Comparison of ENCODE assay signal across 25 cellular contexts in the genomic region with DNA sequence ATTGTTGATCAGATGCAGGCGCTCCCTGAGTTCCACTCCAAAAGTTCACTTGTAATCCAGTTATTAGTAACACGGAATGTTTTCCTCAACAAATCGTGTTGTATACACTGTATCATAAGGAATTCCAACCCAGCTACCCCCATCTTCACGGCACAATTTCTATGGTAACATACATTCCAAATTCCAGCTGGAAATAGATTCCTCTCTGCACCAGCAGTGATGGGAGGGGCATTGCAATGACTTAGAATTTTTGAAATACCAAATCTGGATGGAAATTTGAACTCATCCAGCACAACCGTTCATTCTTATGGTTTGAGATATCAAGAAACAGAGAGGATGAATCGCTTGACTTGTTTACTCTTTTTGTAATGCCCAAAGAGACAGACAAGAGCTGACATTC. TPM values are rescaled to one million over a fixed set of nuclear protein-coding genes. Genes with fewer than 3 reads are reported as not detected.
DNase-seq lines count a peak whose midpoint lies in the region; ATAC-seq and TF ChIP-seq lines count a peak whose summit lies in the region.
"Had no signal": no experiment of that assay in that cellular context is flagged by ENCODE, and none has a peak within 500 bp of the region (broad histone marks: within the 10 kb centered on the region; RNA-seq: fewer than 3 reads in every experiment).

No MANE protein-coding gene starts in this region.

- H3K18ac ChIP-seq in mesenchymal stem cell (ENCODE audit: low read depth in 1 of 2, low read length in 2 of 2) = no peak overlapping the region

- H2BK15ac ChIP-seq in mesenchymal stem cell (ENCODE audit: low read depth, poor library complexity, severe bottlenecking) = no peak overlapping the region

- no peak overlapping the region for H2BK120ac ChIP-seq in mesenchymal stem cell (ENCODE audit: low read depth, low read length)

- TF ChIP-seq CTCF in AG04449 (IDR thresholded peaks at IDR 0.05; ENCODE audit: insufficient read depth, low read length, missing control alignments) (no peak), astrocyte of the spinal cord (IDR thresholded peaks at IDR 0.05; ENCODE audit: low read depth, low read length) (no peak)

- CTCF ChIA-PET in AG04449 (lab: Yijun Ruan, JAX) = interaction anchor here (0.9 to 5.0 kb wide), 6 partner anchors 12 to 207 kb away, joined by 3 to 29 read pairs (median 3); no protein-coding TSS in a partner anchor

- peak overlapping the region; percentile 84 for H3K27ac ChIP-seq in mesenchymal stem cell (ENCODE audit: low read length, poor library complexity, severe bottlenecking)
- H3K27ac ChIP-seq in effector memory CD4-positive, alpha-beta T cell (ENCODE audit: insufficient read depth, low read length, poor library complexity, severe bottlenecking) = no peak overlapping the region
- H3K27ac ChIP-seq: breast epithelium, C4-2B had no signal

- H3K4me1 Mint-ChIP-seq in T-helper 17 cell = peaks cover 4% of the 10 kb centered on the region

- H4K91ac ChIP-seq in mesenchymal stem cell (ENCODE audit: low read length) = no peak overlapping the region

- WGBS in mesenchymal stem cell = 65% methylated on average over 5 of the region's 6 CpGs

- peak overlapping the region; percentile 75 for H2AK5ac ChIP-seq in mesenchymal stem cell (ENCODE audit: low read length, severe bottlenecking)

- H3K27ac Mint-ChIP-seq in T-helper 17 cell = no peak overlapping the region
- H3K27ac Mint-ChIP-seq: activated CD4-positive, alpha-beta memory T cell treated with anti-CD3 and anti-CD28 coated beads for 36 hours; activated naive CD8-positive, alpha-beta T cell treated with anti-CD3 and anti-CD28 coated beads, Interleukin-2, amount 10 ng/mL, durations not matched to agents 7 days and 5 days; type B pancreatic cell had no signal

- H3K9ac ChIP-seq in mesenchymal stem cell (ENCODE audit: low read length) = no peak overlapping the region

- POLR2A ChIA-PET in AG04449 (lab: Yijun Ruan, JAX) = interaction anchor here (0.6 to 0.8 kb wide), 2 partner anchors 13 to 38 kb away, joined by 3 read pairs; no protein-coding TSS in a partner anchor

- peaks cover 4% of the 10 kb centered on the region for H3K79me1 ChIP-seq in mesenchymal stem cell (replicated peaks; ENCODE audit: low read length, poor library complexity, severe bottlenecking)

- H2BK12ac ChIP-seq in mesenchymal stem cell (ENCODE audit: low read length in 2 of 2) = no peak overlapping the region

- no peak overlapping the region for H3K4ac ChIP-seq in mesenchymal stem cell (ENCODE audit: low read depth in 1 of 2, low read length in 2 of 2)

- DNase-seq in AG04449 (ENCODE audit: low read depth, low spot score) = peak; percentile 61
- peak; percentile 39 for DNase-seq in HCEC 1CT
- DNase-seq in astrocyte of the spinal cord (ENCODE audit: low read depth, low spot score) = peak; percentile 41
- DNase-seq in mesenchymal stem cell = peak; percentile 56
- DNase-seq in T-helper 17 cell = no peak
- no peak for DNase-seq in NCI-H2029 treated with DMSO at 0.1 percent for 48 hours (lab: John Stamatoyannopoulos, UW)
- no peak for DNase-seq in effector memory CD4-positive, alpha-beta T cell
- DNase-seq: activated CD4-positive, alpha-beta memory T cell treated with anti-CD3 and anti-CD28 coated beads for 36 hours; activated CD4-positive, CD25-positive, alpha-beta regulatory T cell; activated naive CD8-positive, alpha-beta T cell treated with anti-CD3 and anti-CD28 coated beads, Interleukin-2, amount 10 ng/mL, durations not matched to agents 7 days and 5 days; esophagus squamous epithelium; KBM-7; MG63; NCI-H2107; PC-3; Right ventricle myocardium superior; small intestine; stimulated activated CD4-positive, alpha-beta T cell treated with anti-CD3 and anti-CD28 coated beads, Interleukin-1b, Interleukin-23, amount 100 ng/mL, for 48 hours; SW 1271 had no signal

- H2BK5ac ChIP-seq in mesenchymal stem cell (ENCODE audit: low read depth, low read length, poor library complexity, severe bottlenecking) = peak overlapping the region; percentile 62

- no peak overlapping the region for H4K8ac ChIP-seq in mesenchymal stem cell (ENCODE audit: low read length)

- H3K4me3 ChIP-seq in AG04449 (ENCODE audit: low read depth, low read length) (no peak overlapping the region), astrocyte of the spinal cord (ENCODE audit: low read depth, low read length) (no peak overlapping the region), mesenchymal stem cell (ENCODE audit: insufficient read depth in 1 of 2, low read depth in 1 of 2, low read length in 2 of 2) (no peak overlapping the region)
- no peak overlapping the region for H3K4me3 ChIP-seq in effector memory CD4-positive, alpha-beta T cell (ENCODE audit: insufficient read depth, low read depth, low read length, poor library complexity, severe bottlenecking)
- H3K4me3 ChIP-seq: breast epithelium, coronary artery, esophagus squamous epithelium, lung, MG63 had no signal

- in situ Hi-C loops in astrocyte of the spinal cord (cut with HindIII; ENCODE audit: low sequenced_read_pairs) = no loop called here

- H3K9me3 ChIP-seq in mesenchymal stem cell (ENCODE audit: control insufficient read depth, low read length) = no peaks in the 10 kb centered on the region
- no peaks in the 10 kb centered on the region for H3K9me3 ChIP-seq in T-helper 17 cell (ENCODE audit: control insufficient read depth, low read length, poor library complexity, severe bottlenecking)
- H3K9me3 ChIP-seq in effector memory CD4-positive, alpha-beta T cell (ENCODE audit: control insufficient read depth, low read length) = no peaks in the 10 kb centered on the region
- H3K9me3 ChIP-seq: breast epithelium, esophagus squamous epithelium, MG63 had no signal

- H2AFZ ChIP-seq in mesenchymal stem cell (ENCODE audit: low read depth, low read length) = no peak overlapping the region

- H3K4me2 ChIP-seq in mesenchymal stem cell (ENCODE audit: low read length, poor library complexity, severe bottlenecking) = peak overlapping the region; percentile 37

- no peaks in the 10 kb centered on the region for H3K27me3 ChIP-seq in mesenchymal stem cell (ENCODE audit: control insufficient read depth in 1 of 2, insufficient read depth in 1 of 2, low read length in 2 of 2)
- no peaks in the 10 kb centered on the region for H3K27me3 ChIP-seq in effector memory CD4-positive, alpha-beta T cell (replicated peaks; ENCODE audit: control insufficient read depth, insufficient read depth, low read length, poor library complexity, severe bottlenecking)
- H3K27me3 ChIP-seq: breast epithelium, esophagus squamous epithelium, MG63 had no signal

- no peak for ATAC-seq in HG03342 (IDR thresholded peaks at IDR 0.05; ENCODE audit: unreplicated experiment)
- ATAC-seq in T-helper 17 cell = no peak
- ATAC-seq: PC-3 had no signal

- H3K36me3 ChIP-seq in mesenchymal stem cell (ENCODE audit: control insufficient read depth in 1 of 2, insufficient read depth in 2 of 2, low read depth in 1 of 2, low read length in 2 of 2) = peaks cover 25 to 65% of the 10 kb centered on the region in 2 experiments
- peaks cover 17% of the 10 kb centered on the region for H3K36me3 ChIP-seq in effector memory CD4-positive, alpha-beta T cell (ENCODE audit: control insufficient read depth, insufficient read depth, low read length)
- H3K36me3 ChIP-seq: MG63 had no signal

- peaks cover 5% of the 10 kb centered on the region for H3K4me1 ChIP-seq in mesenchymal stem cell (ENCODE audit: control insufficient read depth, insufficient read depth, low read depth, low read length)
- H3K4me1 ChIP-seq in effector memory CD4-positive, alpha-beta T cell (ENCODE audit: control insufficient read depth, insufficient read depth, low read length, poor library complexity, severe bottlenecking) = no peaks in the 10 kb centered on the region
- H3K4me1 ChIP-seq: breast epithelium, esophagus squamous epithelium had no signal

- no peak overlapping the region for H3K23ac ChIP-seq in mesenchymal stem cell (ENCODE audit: low read length in 2 of 2)

- H3K4me3 Mint-ChIP-seq in T-helper 17 cell = no peak overlapping the region
- H3K4me3 Mint-ChIP-seq: activated CD4-positive, alpha-beta memory T cell treated with anti-CD3 and anti-CD28 coated beads for 36 hours; activated naive CD8-positive, alpha-beta T cell treated with anti-CD3 and anti-CD28 coated beads, Interleukin-2, amount 10 ng/mL, durations not matched to agents 7 days and 5 days; type B pancreatic cell had no signal

- no peak overlapping the region for H3K14ac ChIP-seq in mesenchymal stem cell (ENCODE audit: low read length in 2 of 2)

- H3K36me3 Mint-ChIP-seq in T-helper 17 cell (ENCODE audit: low read depth) = peaks cover 4% of the 10 kb centered on the region

- H3K27me3 Mint-ChIP-seq in T-helper 17 cell = no peaks in the 10 kb centered on the region
- H3K27me3 Mint-ChIP-seq: activated CD4-positive, alpha-beta memory T cell treated with anti-CD3 and anti-CD28 coated beads for 36 hours; activated naive CD8-positive, alpha-beta T cell treated with anti-CD3 and anti-CD28 coated beads, Interleukin-2, amount 10 ng/mL, durations not matched to agents 7 days and 5 days; type B pancreatic cell had no signal

RNA-seq across cellular contexts. Expression of a gene that starts 38.9 kb away (rescaled TPM):
- 87.3 TPM for polyA plus RNA-seq in mesenchymal stem cell (2013, experiment 1 of 2)
- 88.1 TPM for polyA plus RNA-seq in mesenchymal stem cell (2013, experiment 2 of 2)
- total RNA-seq in T-helper 17 cell = 10 to 100 TPM; 62.5 to 71.1 TPM

Comparison
In these comparisons a context has a peak if more than half of its experiments do, and no peak if none do; other contexts are left out.
1. DNase-seq: peak in AG04449 (single experiment), HCEC 1CT (single experiment), astrocyte of the spinal cord (single experiment) and mesenchymal stem cell (single experiment); none in T-helper 17 cell (0 of 3), NCI-H2029 treated with DMSO at 0.1 percent for 48 hours (single experiment) and effector memory CD4-positive, alpha-beta T cell (0 of 3).